ENCODE assay signal across 21 cellular contexts in the genomic region with DNA sequence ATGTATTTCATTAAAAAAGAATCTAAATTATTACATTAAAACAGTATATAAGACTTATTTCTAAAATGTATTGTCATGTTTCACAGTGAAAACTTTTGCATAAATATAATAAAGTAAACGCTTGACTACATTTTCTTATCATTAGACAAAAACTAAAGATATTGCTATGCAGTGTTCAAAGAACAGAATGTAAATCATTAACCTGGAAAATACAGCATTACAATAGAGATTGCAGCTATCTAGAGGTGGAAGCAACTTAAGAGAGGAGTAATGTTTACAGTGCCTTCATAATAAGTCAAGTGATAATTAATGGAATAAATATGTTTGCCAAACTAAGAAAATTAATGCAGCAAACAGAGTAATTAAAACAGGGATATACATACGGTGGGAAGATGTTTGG.
"Had no signal": no experiment of that assay in that cellular context is flagged by ENCODE, and none has a peak within 500 bp of the region (broad histone marks: within the 10 kb centered on the region; RNA-seq: fewer than 3 reads in every experiment).

No MANE protein-coding gene starts in this region.

- DNase-seq: naive thymus-derived CD4-positive, alpha-beta T cell; natural killer cell; occipital lobe; ovary; right cardiac atrium; stimulated activated CD4-positive, alpha-beta T cell treated with anti-CD3 and anti-CD28 coated beads, Interleukin-15, amount 100 ng/mL, for 24 hours; stimulated activated CD4-positive, alpha-beta T cell treated with anti-CD3 and anti-CD28 coated beads, Interleukin-2, amount 100 ng/mL, for 24 hours; stimulated activated CD4-positive, alpha-beta T cell treated with anti-CD3 and anti-CD28 coated beads, Interleukin-2, amount 100 ng/mL, for 48 hours; stimulated activated CD4-positive, alpha-beta T cell treated with anti-CD3 and anti-CD28 coated beads, Interleukin-4, amount 100 ng/mL, for 24 hours; stimulated activated naive B cell treated with anti-CD40 and anti-IgM and Interleukin-4, amounts not matched to agents 10 μg/mL and 1 μg/mL and 100 μg/mL, for 72 hours; stimulated activated naive CD4-positive, alpha-beta T cell treated with Interleukin-2 at 50 U/mL for 16 hours; stomach; tibial artery; transverse colon; upper lobe of right lung; uterus had no signal

- H3K27ac ChIP-seq: neural progenitor cell, ovary, prostate gland, skin epidermis, stomach, tibial artery, transverse colon, upper lobe of right lung, uterus had no signal

- H3K9me3 ChIP-seq: ovary, prostate gland, tibial artery, upper lobe of right lung, uterus had no signal

- H3K27me3 ChIP-seq: neural progenitor cell, ovary, stomach, tibial artery, transverse colon, upper lobe of right lung, uterus had no signal

- H3K4me1 ChIP-seq: neural progenitor cell, prostate gland, stomach, tibial artery, transverse colon, upper lobe of right lung, uterus had no signal

- H3K4me3 ChIP-seq: neural progenitor cell, ovary, prostate gland, skin epidermis, stomach, tibial artery, transverse colon, upper lobe of right lung, uterus had no signal

- ATAC-seq: naive thymus-derived CD4-positive, alpha-beta T cell; natural killer cell; right cardiac atrium; sciatic nerve; stimulated activated effector memory CD8-positive, alpha-beta T cell treated with anti-CD3 and anti-CD28 coated beads, Interleukin-12 subunit alpha, Interleukin-12 subunit beta, amount 100 ng/mL, for 72 hours; stimulated activated naive B cell treated with anti-CD40 and anti-IgM and Interleukin-4, amounts not matched to agents 10 μg/mL and 1 μg/mL and 100 μg/mL, for 72 hours; upper lobe of right lung had no signal

- H3K36me3 ChIP-seq: neural progenitor cell, ovary, prostate gland, stomach, tibial artery, transverse colon, upper lobe of right lung, uterus had no signal
